8 cellular contexts compared by ENCODE assay signal in genomic region chr13:41004875-41005693, GRCh38. TPM values are rescaled to one million over a fixed set of nuclear protein-coding genes. Genes with fewer than 3 reads are reported as not detected.
DNase-seq lines count a peak whose midpoint lies in the region; ATAC-seq lines count a peak whose summit lies in the region.

No MANE protein-coding gene starts in this region.

- peak; percentile 74 for ATAC-seq in GM21528 (IDR thresholded peaks at IDR 0.05; ENCODE audit: low FRiP score, unreplicated experiment)
- ATAC-seq in stimulated activated naive B cell treated with anti-CD40 and anti-IgM and Interleukin-4, amounts not matched to agents 10 μg/mL and 1 μg/mL and 100 μg/mL, for 72 hours (replicated peaks), result peak; percentile 91 to 92

- H3K9me3 Mint-ChIP-seq in IgD-negative memory B cell, result no peaks in the 10 kb centered on the region
- no peaks in the 10 kb centered on the region for H3K9me3 Mint-ChIP-seq in activated T-helper 2 cell treated with anti-CD3 and anti-CD28 coated beads, Interferon-gamma antibody, Interleukin-2, Interleukin-4, amounts not matched to agents 10 μg/mL and 5 μg/mL and 100 μg/mL, durations not matched to agents 14 hours and 24 hours and 36 hours
- no peaks in the 10 kb centered on the region for H3K9me3 Mint-ChIP-seq in stimulated activated naive B cell treated with anti-CD40 and anti-IgM and Interleukin-4, amounts not matched to agents 10 μg/mL and 1 μg/mL and 100 μg/mL, for 72 hours

- DNase-seq in EL (peak; percentile 32), iPS-NIHi7 (ENCODE audit: extremely low spot score) (no peak), NCI-H2081 treated with DMSO at 0.1 percent for 48 hours (lab: John Stamatoyannopoulos, UW) (no peak), cortex of kidney (lab: John Stamatoyannopoulos, UW) (no peak)
- no peak for DNase-seq in activated T-helper 2 cell treated with anti-CD3 and anti-CD28 coated beads, Interferon-gamma antibody, Interleukin-2, Interleukin-4, amounts not matched to agents 10 μg/mL and 5 μg/mL and 100 μg/mL, durations not matched to agents 14 hours and 24 hours and 36 hours (ENCODE audit: low spot score)
- DNase-seq in stimulated activated naive B cell treated with anti-CD40 and anti-IgM and Interleukin-4, amounts not matched to agents 10 μg/mL and 1 μg/mL and 100 μg/mL, for 72 hours, result peak; percentile 16

- intact Hi-C loops in activated T-helper 2 cell treated with anti-CD3 and anti-CD28 coated beads, Interferon-gamma antibody, Interleukin-2, Interleukin-4, amounts not matched to agents 10 μg/mL and 5 μg/mL and 100 μg/mL, durations not matched to agents 14 hours and 24 hours and 36 hours (cut with micrococcal nuclease), result loop anchor here (1.0 to 5.0 kb wide), 7 partner anchors 10 to 343 kb away; partner anchors contain the start of genes ELF1 and WBP4

- no peaks in the 10 kb centered on the region for H3K36me3 Mint-ChIP-seq in IgD-negative memory B cell
- H3K36me3 Mint-ChIP-seq in activated T-helper 2 cell treated with anti-CD3 and anti-CD28 coated beads, Interferon-gamma antibody, Interleukin-2, Interleukin-4, amounts not matched to agents 10 μg/mL and 5 μg/mL and 100 μg/mL, durations not matched to agents 14 hours and 24 hours and 36 hours (ENCODE audit: low read depth), result peaks cover 38% of the 10 kb centered on the region
- H3K36me3 Mint-ChIP-seq in stimulated activated naive B cell treated with anti-CD40 and anti-IgM and Interleukin-4, amounts not matched to agents 10 μg/mL and 1 μg/mL and 100 μg/mL, for 72 hours, result peaks cover 12 to 16% of the 10 kb centered on the region in 2 donors

- H3K4me3 Mint-ChIP-seq in IgD-negative memory B cell, result peak overlapping the region; percentile 50 to 72 (median 64)
- H3K4me3 Mint-ChIP-seq in activated T-helper 2 cell treated with anti-CD3 and anti-CD28 coated beads, Interferon-gamma antibody, Interleukin-2, Interleukin-4, amounts not matched to agents 10 μg/mL and 5 μg/mL and 100 μg/mL, durations not matched to agents 14 hours and 24 hours and 36 hours (ENCODE audit: low read depth), result peak overlapping the region; percentile 64
- peak overlapping the region; percentile 46 to 69 for H3K4me3 Mint-ChIP-seq in stimulated activated naive B cell treated with anti-CD40 and anti-IgM and Interleukin-4, amounts not matched to agents 10 μg/mL and 1 μg/mL and 100 μg/mL, for 72 hours

- H3K27me3 Mint-ChIP-seq in IgD-negative memory B cell, result no peaks in the 10 kb centered on the region
- no peaks in the 10 kb centered on the region for H3K27me3 Mint-ChIP-seq in activated T-helper 2 cell treated with anti-CD3 and anti-CD28 coated beads, Interferon-gamma antibody, Interleukin-2, Interleukin-4, amounts not matched to agents 10 μg/mL and 5 μg/mL and 100 μg/mL, durations not matched to agents 14 hours and 24 hours and 36 hours (ENCODE audit: low read depth)
- no peaks in the 10 kb centered on the region for H3K27me3 Mint-ChIP-seq in stimulated activated naive B cell treated with anti-CD40 and anti-IgM and Interleukin-4, amounts not matched to agents 10 μg/mL and 1 μg/mL and 100 μg/mL, for 72 hours

- H3K4me1 Mint-ChIP-seq in IgD-negative memory B cell, result peaks cover 50 to 60% (median 54%) of the 10 kb centered on the region in 3 donors
- H3K4me1 Mint-ChIP-seq in activated T-helper 2 cell treated with anti-CD3 and anti-CD28 coated beads, Interferon-gamma antibody, Interleukin-2, Interleukin-4, amounts not matched to agents 10 μg/mL and 5 μg/mL and 100 μg/mL, durations not matched to agents 14 hours and 24 hours and 36 hours (ENCODE audit: low read depth), result peaks cover 63% of the 10 kb centered on the region
- peaks cover 34 to 59% of the 10 kb centered on the region in 2 donors for H3K4me1 Mint-ChIP-seq in stimulated activated naive B cell treated with anti-CD40 and anti-IgM and Interleukin-4, amounts not matched to agents 10 μg/mL and 1 μg/mL and 100 μg/mL, for 72 hours

- peak overlapping the region; percentile 54 to 84 (median 70) for H3K27ac Mint-ChIP-seq in IgD-negative memory B cell
- peak overlapping the region; percentile 96 for H3K27ac Mint-ChIP-seq in activated T-helper 2 cell treated with anti-CD3 and anti-CD28 coated beads, Interferon-gamma antibody, Interleukin-2, Interleukin-4, amounts not matched to agents 10 μg/mL and 5 μg/mL and 100 μg/mL, durations not matched to agents 14 hours and 24 hours and 36 hours
- H3K27ac Mint-ChIP-seq in stimulated activated naive B cell treated with anti-CD40 and anti-IgM and Interleukin-4, amounts not matched to agents 10 μg/mL and 1 μg/mL and 100 μg/mL, for 72 hours, result peak overlapping the region; percentile 88

RNA-seq across cellular contexts. Expression of gene ELF1, which starts 14.0 kb away (rescaled TPM):
- 148 TPM for polyA plus RNA-seq in IgD-negative memory B cell
- 65.3 and 68.1 TPM in 2 replicates for total RNA-seq in activated T-helper 2 cell treated with anti-CD3 and anti-CD28 coated beads, Interferon-gamma antibody, Interleukin-2, Interleukin-4, amounts not matched to agents 10 μg/mL and 5 μg/mL and 100 μg/mL, durations not matched to agents 14 hours and 24 hours and 36 hours

RNA-seq across cellular contexts. Expression of gene WBP4, which starts 56.2 kb away (rescaled TPM):
- polyA plus RNA-seq in IgD-negative memory B cell, result 3.7 TPM
- total RNA-seq in activated T-helper 2 cell treated with anti-CD3 and anti-CD28 coated beads, Interferon-gamma antibody, Interleukin-2, Interleukin-4, amounts not matched to agents 10 μg/mL and 5 μg/mL and 100 μg/mL, durations not matched to agents 14 hours and 24 hours and 36 hours, result 13.3 and 13.8 TPM in 2 replicates

Comparison
In these comparisons a context has a peak if more than half of its experiments do, and no peak if none do; other contexts are left out.
1. DNase-seq: peak in EL (single experiment) and stimulated activated naive B cell treated with anti-CD40 and anti-IgM and Interleukin-4, amounts not matched to agents 10 μg/mL and 1 μg/mL and 100 μg/mL, for 72 hours (single experiment); none in activated T-helper 2 cell treated with anti-CD3 and anti-CD28 coated beads, Interferon-gamma antibody, Interleukin-2, Interleukin-4, amounts not matched to agents 10 μg/mL and 5 μg/mL and 100 μg/mL, durations not matched to agents 14 hours and 24 hours and 36 hours (single experiment), iPS-NIHi7 (single experiment), NCI-H2081 treated with DMSO at 0.1 percent for 48 hours (single experiment) and cortex of kidney (single experiment).
2. Peak in every context shown above with its lines, with median percentiles within 50 percentile points of each other: H3K27ac Mint-ChIP-seq and H3K4me3 Mint-ChIP-seq.